27 cellular contexts compared by ENCODE assay signal in genomic region chr12:34209259-34209835, GRCh38.
"Had no signal": no experiment of that assay in that cellular context is flagged by ENCODE, and none has a peak within 500 bp of the region (broad histone marks: within the 10 kb centered on the region; RNA-seq: fewer than 3 reads in every experiment).

No MANE protein-coding gene starts in this region.

- H3K4me1 Mint-ChIP-seq: immature natural killer cell, nephron, neural crest cell had no signal

- H3K4me3 ChIP-seq: left lung, lower lobe of right lung, ovary, right atrium auricular region, skin epidermis, spleen, suprapubic skin, thoracic aorta, tibial artery had no signal

- H3K9me3 Mint-ChIP-seq: stimulated activated effector memory CD8-positive, alpha-beta T cell treated with anti-CD3 and anti-CD28 coated beads, Interleukin-12 subunit alpha, Interleukin-12 subunit beta, amount 100 ng/mL, for 72 hours; stimulated activated naive CD8-positive, alpha-beta T cell treated with anti-CD3 and anti-CD28 coated beads, Interleukin-15, Interleukin-2, amounts not matched to agents 100 ng/mL and 50 ng/mL, for 24 hours had no signal

- H3K27me3 Mint-ChIP-seq: progenitor cell of endocrine pancreas; stimulated activated naive CD8-positive, alpha-beta T cell treated with anti-CD3 and anti-CD28 coated beads, Interleukin-15, Interleukin-2, amounts not matched to agents 100 ng/mL and 50 ng/mL, for 24 hours had no signal

- H3K9me3 ChIP-seq: lower lobe of right lung, ovary, right atrium auricular region, suprapubic skin, thoracic aorta had no signal

- H3K36me3 Mint-ChIP-seq: immature natural killer cell; stimulated activated effector memory CD8-positive, alpha-beta T cell treated with anti-CD3 and anti-CD28 coated beads, Interleukin-12 subunit alpha, Interleukin-12 subunit beta, amount 100 ng/mL, for 72 hours had no signal

- H3K4me3 Mint-ChIP-seq: immature natural killer cell; naive thymus-derived CD8-positive, alpha-beta T cell; nephron; neural crest cell; stimulated activated effector memory CD8-positive, alpha-beta T cell treated with anti-CD3 and anti-CD28 coated beads, Interleukin-12 subunit alpha, Interleukin-12 subunit beta, amount 100 ng/mL, for 72 hours; stimulated activated naive CD8-positive, alpha-beta T cell treated with anti-CD3 and anti-CD28 coated beads, Interleukin-15, Interleukin-2, amounts not matched to agents 100 ng/mL and 50 ng/mL, for 24 hours had no signal

- H3K27me3 ChIP-seq: left lung, ovary, right atrium auricular region, spleen, suprapubic skin, tibial artery had no signal

- DNase-seq: hypothalamus; immature natural killer cell; kidney; left colon; left lung; lower lobe of right lung; mammary epithelial cell; mesenchymal stem cell; naive thymus-derived CD8-positive, alpha-beta T cell; nucleus accumbens; ovary; spleen; stimulated activated CD4-positive, alpha-beta T cell treated with anti-CD3 and anti-CD28 coated beads, Interleukin-4, amount 100 ng/mL, for 24 hours; stimulated activated naive CD4-positive, alpha-beta T cell; tibial artery; trophoblast cell had no signal

- H3K27ac Mint-ChIP-seq: immature natural killer cell; nephron; progenitor cell of endocrine pancreas; stimulated activated effector memory CD8-positive, alpha-beta T cell treated with anti-CD3 and anti-CD28 coated beads, Interleukin-12 subunit alpha, Interleukin-12 subunit beta, amount 100 ng/mL, for 72 hours; stimulated activated naive CD8-positive, alpha-beta T cell treated with anti-CD3 and anti-CD28 coated beads, Interleukin-15, Interleukin-2, amounts not matched to agents 100 ng/mL and 50 ng/mL, for 24 hours had no signal

- FAIRE-seq: islet of Langerhans, kidney had no signal

- ATAC-seq: left colon; left lung; lower lobe of right lung; naive thymus-derived CD8-positive, alpha-beta T cell; sciatic nerve; stimulated activated effector memory CD8-positive, alpha-beta T cell treated with anti-CD3 and anti-CD28 coated beads, Interleukin-12 subunit alpha, Interleukin-12 subunit beta, amount 100 ng/mL, for 72 hours had no signal

- H3K4me1 ChIP-seq: left lung, lower lobe of right lung, right atrium auricular region, spleen, suprapubic skin, tibial artery had no signal

- H3K27ac ChIP-seq: left lung, lower lobe of right lung, ovary, right atrium auricular region, skin epidermis, spleen, suprapubic skin, thoracic aorta, tibial artery had no signal

- H3K36me3 ChIP-seq: left lung, lower lobe of right lung, ovary, right atrium auricular region, spleen, suprapubic skin, thoracic aorta, tibial artery had no signal
